In the genomic region with DNA sequence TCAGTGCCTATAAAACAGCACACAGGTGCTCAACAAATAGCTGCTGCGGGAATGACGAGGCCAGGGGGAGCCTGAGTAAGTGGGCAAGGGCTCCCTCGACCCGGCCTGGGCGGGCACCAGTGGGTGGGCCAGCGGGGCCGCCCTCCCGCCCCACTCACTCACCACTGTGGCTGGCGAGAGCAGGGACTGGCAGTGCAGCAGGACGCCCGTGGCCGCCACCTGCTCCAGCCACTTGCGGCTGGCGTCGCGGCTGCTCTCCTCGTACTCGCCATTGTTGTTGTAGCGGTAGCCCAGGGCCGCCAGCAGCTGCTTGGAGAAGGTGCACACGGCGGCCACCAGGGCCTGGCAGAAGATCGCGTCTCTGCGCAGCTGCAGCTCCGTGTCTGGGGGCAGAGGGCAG, we compare ENCODE assay signal across 12 cellular contexts.
"Had no signal": no experiment of that assay in that cellular context is flagged by ENCODE, and none has a peak within 500 bp of the region (broad histone marks: within the 10 kb centered on the region; RNA-seq: fewer than 3 reads in every experiment).

No MANE protein-coding gene starts in this region.

- H3K4me1 Mint-ChIP-seq: T-cell had no signal

- H3K9me3 ChIP-seq: adrenal gland, body of pancreas, lower lobe of right lung, upper lobe of left lung had no signal

- H3K4me3 Mint-ChIP-seq: activated CD4-positive, alpha-beta memory T cell treated with anti-CD3 and anti-CD28 coated beads, Interleukin-2, amount 10 ng/mL, durations not matched to agents 7 days and 5 days; activated CD4-positive, alpha-beta T cell treated with anti-CD3 and anti-CD28 coated beads for 36 hours; activated T-helper 1 cell treated with anti-CD3 and anti-CD28 coated beads, Interleukin-12 subunit alpha, Interleukin-12 subunit beta, Interleukin-2, Interleukin-4 antibody, amounts not matched to agents 30 ng/mL and 10 ng/mL and 1 ng/mL, durations not matched to agents 14 hours and 24 hours and 36 hours; T-cell had no signal

- H3K4me3 ChIP-seq: adrenal gland, body of pancreas, lower lobe of right lung, skin epidermis, upper lobe of left lung had no signal

- H3K4me1 ChIP-seq: body of pancreas, lower lobe of right lung, upper lobe of left lung had no signal

- H3K27me3 Mint-ChIP-seq: activated CD4-positive, alpha-beta memory T cell treated with anti-CD3 and anti-CD28 coated beads, Interleukin-2, amount 10 ng/mL, durations not matched to agents 7 days and 5 days; activated CD4-positive, alpha-beta T cell treated with anti-CD3 and anti-CD28 coated beads for 36 hours; central memory CD8-positive, alpha-beta T cell; naive B cell; T-cell had no signal

- H3K27me3 ChIP-seq: adrenal gland, body of pancreas, upper lobe of left lung had no signal

- H3K9me3 Mint-ChIP-seq: activated CD4-positive, alpha-beta memory T cell treated with anti-CD3 and anti-CD28 coated beads, Interleukin-2, amount 10 ng/mL, durations not matched to agents 7 days and 5 days; activated T-helper 1 cell treated with anti-CD3 and anti-CD28 coated beads, Interleukin-12 subunit alpha, Interleukin-12 subunit beta, Interleukin-2, Interleukin-4 antibody, amounts not matched to agents 30 ng/mL and 10 ng/mL and 1 ng/mL, durations not matched to agents 14 hours and 24 hours and 36 hours; central memory CD8-positive, alpha-beta T cell; naive B cell; T-cell had no signal

- H3K27ac ChIP-seq: adrenal gland, body of pancreas, lower lobe of right lung, skin epidermis, upper lobe of left lung, VCaP had no signal
